Comparison of ENCODE assay signal across 8 cellular contexts in genomic region chr4:3411190-3411589, GRCh38. TPM values are rescaled to one million over a fixed set of nuclear protein-coding genes. Genes with fewer than 3 reads are reported as not detected.
"Had no signal": no experiment of that assay in that cellular context is flagged by ENCODE, and none has a peak within 500 bp of the region (broad histone marks: within the 10 kb centered on the region; RNA-seq: fewer than 3 reads in every experiment).

No MANE protein-coding gene starts in this region.

RNA-seq across cellular contexts. Expression of gene HGFAC, which starts 30.6 kb away (rescaled TPM):
- total RNA-seq: activated CD4-positive, alpha-beta T cell treated with anti-CD3 and anti-CD28 coated beads for 36 hours; activated CD8-positive, alpha-beta T cell treated with anti-CD3 and anti-CD28 coated beads, Interleukin-2, amount 10 ng/mL, durations not matched to agents 7 days and 5 days; activated naive CD4-positive, alpha-beta T cell treated with anti-CD3 and anti-CD28 coated beads for 36 hours; activated T-helper 2 cell treated with anti-CD3 and anti-CD28 coated beads, Interferon-gamma antibody, Interleukin-2, Interleukin-4, amounts not matched to agents 10 μg/mL and 5 μg/mL and 100 μg/mL, durations not matched to agents 14 hours and 24 hours and 36 hours; NCI-H460; RPMI7951; SK-MEL-5 had no signal

RNA-seq across cellular contexts. Expression of gene DOK7, which starts 51.9 kb away (rescaled TPM):
- total RNA-seq: activated CD4-positive, alpha-beta T cell treated with anti-CD3 and anti-CD28 coated beads for 36 hours; activated CD4-positive, alpha-beta T cell treated with anti-CD3 and anti-CD28 coated beads, Interleukin-2, amount 10 ng/mL, durations not matched to agents 7 days and 5 days; activated CD8-positive, alpha-beta T cell treated with anti-CD3 and anti-CD28 coated beads, Interleukin-2, amount 10 ng/mL, durations not matched to agents 7 days and 5 days; activated naive CD4-positive, alpha-beta T cell treated with anti-CD3 and anti-CD28 coated beads for 36 hours; activated T-helper 2 cell treated with anti-CD3 and anti-CD28 coated beads, Interferon-gamma antibody, Interleukin-2, Interleukin-4, amounts not matched to agents 10 μg/mL and 5 μg/mL and 100 μg/mL, durations not matched to agents 14 hours and 24 hours and 36 hours; RPMI7951; SK-MEL-5 had no signal
